In genomic region chr7:67302113-67303039, GRCh38 we compare ENCODE assay signal across 8 cellular contexts.
DNase-seq lines count a peak whose midpoint lies in the region; ATAC-seq lines count a peak whose summit lies in the region.

No MANE protein-coding gene starts in this region.

- no peaks in the 10 kb centered on the region for H3K27me3 Mint-ChIP-seq in effector memory CD8-positive, alpha-beta T cell
- H3K27me3 Mint-ChIP-seq in memory B cell, result no peaks in the 10 kb centered on the region

- no peaks in the 10 kb centered on the region for H3K9me3 Mint-ChIP-seq in effector memory CD8-positive, alpha-beta T cell
- H3K9me3 Mint-ChIP-seq in memory B cell, result no peaks in the 10 kb centered on the region

- H3K36me3 Mint-ChIP-seq in effector memory CD8-positive, alpha-beta T cell (ENCODE audit: insufficient read depth), result peaks cover 47% of the 10 kb centered on the region
- H3K36me3 Mint-ChIP-seq in memory B cell, result peaks cover 8% of the 10 kb centered on the region

- H3K27ac Mint-ChIP-seq in effector memory CD8-positive, alpha-beta T cell, result peak overlapping the region; percentile 94 to 98
- peak overlapping the region; percentile 95 for H3K27ac Mint-ChIP-seq in memory B cell

- H3K4me1 Mint-ChIP-seq in effector memory CD8-positive, alpha-beta T cell (ENCODE audit: low read depth in 2 of 2), result peaks cover 9 to 14% of the 10 kb centered on the region in 2 donors
- peaks cover 9% of the 10 kb centered on the region for H3K4me1 Mint-ChIP-seq in memory B cell

- ATAC-seq in GM19467 (IDR thresholded peaks at IDR 0.05; ENCODE audit: unreplicated experiment) (peak; percentile 91), memory B cell (ENCODE audit: low read depth) (peak; percentile 85)
- ATAC-seq in effector memory CD8-positive, alpha-beta T cell (replicated peaks), result peak; percentile 87

- DNase-seq in CMK (ENCODE audit: low read depth) (peak; percentile 93), HS-27A (ENCODE audit: low read depth) (peak; percentile 97), NK-92 (lab: John Stamatoyannopoulos, UW; ENCODE audit: unreplicated experiment) (peak; percentile 74), memory B cell (ENCODE audit: low spot score in 2 of 2) (peak; percentile 92 to 97)
- peak; percentile 97 for DNase-seq in activated CD8-positive, alpha-beta memory T cell treated with anti-CD3 and anti-CD28 coated beads for 4 hours (ENCODE audit: low read depth in 2 of 2)
- peak; percentile 98 to 99 (median 98) for DNase-seq in effector memory CD8-positive, alpha-beta T cell
- DNase-seq in stimulated activated CD8-positive, alpha-beta memory T cell treated with anti-CD3 and anti-CD28 coated beads, Interleukin-12 subunit alpha, Interleukin-12 subunit beta, amount 100 ng/mL, for 24 hours (ENCODE audit: extremely low read depth), result peak; percentile 95

- H3K4me3 Mint-ChIP-seq in effector memory CD8-positive, alpha-beta T cell, result peak overlapping the region; percentile 84 to 92
- H3K4me3 Mint-ChIP-seq in memory B cell, result peak overlapping the region; percentile 93

Comparison
In these comparisons a context has a peak if more than half of its experiments do, and no peak if none do; other contexts are left out.
1. Peak in every context shown above with its lines: DNase-seq and ATAC-seq.